Comparison of ENCODE assay signal across 25 cellular contexts in the genomic region with DNA sequence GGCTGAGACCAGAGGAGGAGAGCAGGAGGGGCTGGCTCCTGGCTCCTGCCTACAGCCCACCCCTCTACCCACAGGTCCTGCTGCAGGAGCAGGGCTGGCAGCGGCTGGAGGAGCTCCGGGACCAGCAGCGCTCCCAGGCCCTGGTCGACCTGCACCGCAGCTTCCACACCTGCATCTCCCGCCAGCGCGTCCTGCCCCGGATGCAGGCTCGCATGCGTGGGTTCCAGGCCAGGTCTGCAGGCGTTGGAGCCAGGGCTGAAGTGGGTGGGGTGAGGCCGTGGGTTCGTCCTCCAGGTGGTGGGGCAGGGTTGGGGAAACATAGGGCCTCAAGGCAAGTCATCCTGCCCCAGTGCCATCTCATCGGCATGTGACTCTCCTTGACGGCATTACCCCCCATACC. TPM values are rescaled to one million over a fixed set of nuclear protein-coding genes. Genes with fewer than 3 reads are reported as not detected.
"Had no signal": no experiment of that assay in that cellular context is flagged by ENCODE, and none has a peak within 500 bp of the region (broad histone marks: within the 10 kb centered on the region; RNA-seq: fewer than 3 reads in every experiment).

No MANE protein-coding gene starts in this region.

- H2AFZ ChIP-seq: PC-9 had no signal

- H3K27me3 ChIP-seq: MG63, SJSA1 had no signal

- H3K4me3 ChIP-seq: MG63, PC-9, SJSA1, SK-N-MC had no signal

- H3K4me1 ChIP-seq: SJSA1 had no signal

- FAIRE-seq: RCC 7860 had no signal

- H3K36me3 ChIP-seq: MG63, SJSA1 had no signal

- DNase-seq: IMR-90, Karpas-422, KG1, MG63, NCI-H1092, NCI-H1105 treated with DMSO at 0.1 percent for 48 hours, NCI-H1417 treated with DMSO at 0.1 percent for 48 hours, NCI-H146, NCI-H1694 treated with DMSO at 0.1 percent for 48 hours, NCI-H1930, NCI-H2081, NCI-H2107, NCI-H226, NCI-H446, NCI-H510A, NCI-H524 treated with DMSO at 0.1 percent for 48 hours, NCI-H69, NCI-H774, PC-9, Right ventricle myocardium superior, RPMI8226, SIG-M5 had no signal

- H3K27ac ChIP-seq: PC-9, SJSA1, SK-N-MC had no signal

- H3K4me2 ChIP-seq: PC-9 had no signal

- H3K9me3 ChIP-seq: MG63, SJSA1 had no signal

RNA-seq across cellular contexts. Expression of a gene that starts 27.4 kb away (rescaled TPM):
- total RNA-seq: IMR-90 had no signal
- polyA plus RNA-seq: IMR-90 had no signal
